Comparison of ENCODE assay signal across 25 cellular contexts in genomic region chr1:209617047-209617673, GRCh38. TPM values are rescaled to one million over a fixed set of nuclear protein-coding genes. Genes with fewer than 3 reads are reported as not detected.
"Had no signal": no experiment of that assay in that cellular context is flagged by ENCODE, and none has a peak within 500 bp of the region (broad histone marks: within the 10 kb centered on the region; RNA-seq: fewer than 3 reads in every experiment).

No MANE protein-coding gene starts in this region.

- H3K36me3 ChIP-seq: ascending aorta, prostate gland, sigmoid colon, spleen had no signal

- ATAC-seq: activated T-cell treated with anti-CD3 and anti-CD28 coated beads, Interleukin-2, amount 50 U/mL, for 72 hours; mucosa of descending colon; stimulated activated naive B cell treated with anti-CD40 and anti-IgM and Interleukin-4, amounts not matched to agents 10 μg/mL and 1 μg/mL and 100 μg/mL, for 72 hours had no signal

- H3K4me3 Mint-ChIP-seq: activated T-cell treated with anti-CD3 and anti-CD28 coated beads, Interleukin-2, amount 50 U/mL, for 72 hours; naive B cell; neural crest cell; stimulated activated naive B cell treated with anti-CD40 and anti-IgM and Interleukin-4, amounts not matched to agents 10 μg/mL and 1 μg/mL and 100 μg/mL, for 72 hours had no signal

- H3K27ac Mint-ChIP-seq: activated T-cell treated with anti-CD3 and anti-CD28 coated beads, Interleukin-2, amount 50 U/mL, for 72 hours; stimulated activated naive B cell treated with anti-CD40 and anti-IgM and Interleukin-4, amounts not matched to agents 10 μg/mL and 1 μg/mL and 100 μg/mL, for 72 hours had no signal

- H3K4me1 ChIP-seq: ascending aorta, prostate gland, sigmoid colon had no signal

- DNase-seq: activated CD4-positive, CD25-positive, alpha-beta regulatory T cell treated with anti-CD3 and anti-CD28 coated beads, Interleukin-2, amount 50 U/mL, for 72 hours; activated effector memory CD4-positive, alpha-beta T cell treated with anti-CD3 and anti-CD28 coated beads, Interleukin-2, amount 50 U/mL, for 16 hours; activated naive CD4-positive, alpha-beta T cell treated with anti-CD3 and anti-CD28 coated beads, Interleukin-2, amount 50 U/mL, for 16 hours; activated T-cell treated with anti-CD3 and anti-CD28 coated beads, Interleukin-2, amount 50 U/mL, for 72 hours; dermis blood vessel endothelial cell; effector memory CD4-positive, alpha-beta T cell; hypothalamus; islet precursor cell; mesenchymal stem cell; mucosa of descending colon; naive B cell; sigmoid colon; spleen; stimulated activated CD4-positive, alpha-beta T cell treated with anti-CD3 and anti-CD28 coated beads, Interleukin-4, amount 100 ng/mL, for 4 hours; stimulated activated naive B cell treated with anti-CD40 and anti-IgM and Interleukin-4, amounts not matched to agents 10 μg/mL and 1 μg/mL and 100 μg/mL, for 72 hours; SW 1271; T-helper 2 cell had no signal

- H3K9me3 Mint-ChIP-seq: activated T-cell treated with anti-CD3 and anti-CD28 coated beads, Interleukin-2, amount 50 U/mL, for 72 hours; naive B cell; neural crest cell; stimulated activated naive B cell treated with anti-CD40 and anti-IgM and Interleukin-4, amounts not matched to agents 10 μg/mL and 1 μg/mL and 100 μg/mL, for 72 hours had no signal

- H3K36me3 Mint-ChIP-seq: naive B cell; stimulated activated naive B cell treated with anti-CD40 and anti-IgM and Interleukin-4, amounts not matched to agents 10 μg/mL and 1 μg/mL and 100 μg/mL, for 72 hours had no signal

- H3K27ac ChIP-seq: ascending aorta, prostate gland, sigmoid colon, spleen, VCaP had no signal

- H3K9me3 ChIP-seq: ascending aorta, mucosa of descending colon, prostate gland, sigmoid colon, spleen had no signal

- H3K27me3 ChIP-seq: ascending aorta, sigmoid colon had no signal

- H3K4me3 ChIP-seq: ascending aorta, mucosa of descending colon, prostate gland, sigmoid colon, spleen had no signal

- H3K4me1 Mint-ChIP-seq: naive B cell; neural crest cell; stimulated activated naive B cell treated with anti-CD40 and anti-IgM and Interleukin-4, amounts not matched to agents 10 μg/mL and 1 μg/mL and 100 μg/mL, for 72 hours had no signal

RNA-seq across cellular contexts. Expression of gene CAMK1G, which starts 33.6 kb away (rescaled TPM):
- total RNA-seq: activated CD8-positive, alpha-beta memory T cell treated with anti-CD3 and anti-CD28 coated beads for 36 hours; ascending aorta; chondrocyte; dermis blood vessel endothelial cell; endothelial cell of umbilical vein; osteocyte had no signal
- polyA plus RNA-seq: endothelial cell of umbilical vein had no signal

RNA-seq across cellular contexts. Expression of gene LAMB3, which starts 35.1 kb away (rescaled TPM):
- total RNA-seq: neural crest cell had no signal
